In the genomic region with DNA sequence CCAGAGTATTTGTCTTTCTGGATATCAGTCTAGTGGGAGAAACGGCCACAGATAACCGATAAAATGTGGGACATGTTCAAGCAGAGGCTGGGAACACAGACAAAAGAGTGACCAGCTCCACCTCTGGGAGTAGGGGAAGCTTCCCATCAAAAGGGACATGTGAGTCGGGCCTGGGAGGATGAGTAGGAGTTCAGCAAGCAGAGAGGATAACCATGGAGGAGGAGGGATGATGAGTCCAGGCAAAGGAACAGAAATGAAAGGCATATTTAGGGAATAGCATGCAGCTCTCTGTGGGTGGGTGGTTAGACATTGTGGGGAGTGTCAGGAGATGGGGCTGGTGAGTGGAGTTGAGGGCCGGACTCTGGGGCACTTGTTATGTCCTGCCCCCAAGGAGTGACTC, we compare ENCODE assay signal across 12 cellular contexts.
DNase-seq lines count a peak whose midpoint lies in the region; ATAC-seq and TF ChIP-seq lines count a peak whose summit lies in the region.
"Had no signal": no experiment of that assay in that cellular context is flagged by ENCODE, and none has a peak within 500 bp of the region (broad histone marks: within the 10 kb centered on the region; RNA-seq: fewer than 3 reads in every experiment).

No MANE protein-coding gene starts in this region.

- intact Hi-C loops in adrenal gland (cut with DNase I), result no loop called here
- intact Hi-C loops in activated CD4-positive, alpha-beta memory T cell treated with anti-CD3 and anti-CD28 coated beads for 36 hours (cut with micrococcal nuclease), result no loop called here

- no peak overlapping the region for H3K56ac ChIP-seq in mesendoderm (ENCODE audit: low read length)

- no peak overlapping the region for H2BK5ac ChIP-seq in mesendoderm (ENCODE audit: low read length)

- no peak for TF ChIP-seq CTCF in adrenal gland (IDR thresholded peaks at IDR 0.05)

- H3F3A ChIP-seq in GM23248 (ENCODE audit: insufficient read depth), result peaks cover 47% of the 10 kb centered on the region

- in situ Hi-C loops in GM23248 (cut with MboI), result no loop called here

- WGBS in GM23248 (ENCODE audit: low coverage in 1 of 2, low lambda C conversion rate in 2 of 2, missing lambda C conversion rate in 2 of 2), 2 experiments, result 84 to 91% methylated on average over 4 of the region's 4 CpGs
- 90 to 96% (median 94%) methylated on average over 4 of the region's 4 CpGs for WGBS in adrenal gland, 4 donors
- no CpG with 5 or more reads among the region's 4 CpGs for WGBS in mesendoderm (ENCODE audit: extremely low coverage, insufficient coverage, low lambda C conversion rate)

- H3K79me2 ChIP-seq in GM23248 (ENCODE audit: insufficient read depth), result peaks cover 36% of the 10 kb centered on the region
- no peaks in the 10 kb centered on the region for H3K79me2 ChIP-seq in mesendoderm (ENCODE audit: control insufficient read depth, insufficient read depth, low read length)

- no peak overlapping the region for H3K4me2 ChIP-seq in GM23248 (ENCODE audit: unreplicated experiment)
- no peak overlapping the region for H3K4me2 ChIP-seq in mesendoderm (ENCODE audit: low read length)

- no peaks in the 10 kb centered on the region for H3K27me3 Mint-ChIP-seq in memory B cell
- H3K27me3 Mint-ChIP-seq in stimulated activated memory B cell treated with anti-CD40 and anti-IgM and Interleukin-4, amounts not matched to agents 10 μg/mL and 1 μg/mL and 100 μg/mL, for 72 hours, result no peaks in the 10 kb centered on the region
- no peaks in the 10 kb centered on the region for H3K27me3 Mint-ChIP-seq in activated CD4-positive, alpha-beta memory T cell treated with anti-CD3 and anti-CD28 coated beads for 36 hours

- no peaks in the 10 kb centered on the region for H3K4me1 Mint-ChIP-seq in memory B cell
- no peaks in the 10 kb centered on the region for H3K4me1 Mint-ChIP-seq in stimulated activated memory B cell treated with anti-CD40 and anti-IgM and Interleukin-4, amounts not matched to agents 10 μg/mL and 1 μg/mL and 100 μg/mL, for 72 hours
- peaks cover 11% of the 10 kb centered on the region for H3K4me1 Mint-ChIP-seq in activated CD4-positive, alpha-beta memory T cell treated with anti-CD3 and anti-CD28 coated beads for 36 hours (ENCODE audit: low read depth)

- no peak overlapping the region for H3K9ac ChIP-seq in GM23248
- H3K9ac ChIP-seq in mesendoderm (ENCODE audit: low read length), result no peak overlapping the region

- peaks cover 26% of the 10 kb centered on the region for H3K36me3 Mint-ChIP-seq in memory B cell
- peaks cover 55% of the 10 kb centered on the region for H3K36me3 Mint-ChIP-seq in stimulated activated memory B cell treated with anti-CD40 and anti-IgM and Interleukin-4, amounts not matched to agents 10 μg/mL and 1 μg/mL and 100 μg/mL, for 72 hours
- H3K36me3 Mint-ChIP-seq in activated CD4-positive, alpha-beta memory T cell treated with anti-CD3 and anti-CD28 coated beads for 36 hours, result peaks cover 4% of the 10 kb centered on the region

- no peak overlapping the region for H2AFZ ChIP-seq in GM23248

- no peak overlapping the region for H3K18ac ChIP-seq in mesendoderm (ENCODE audit: low read length)

- no peak overlapping the region for H2AK5ac ChIP-seq in mesendoderm (ENCODE audit: low read length)

- H2BK120ac ChIP-seq in mesendoderm (ENCODE audit: low read depth, low read length), result no peak overlapping the region

- H3K4me1 ChIP-seq in GM23248 (ENCODE audit: insufficient read depth), result peaks cover 28% of the 10 kb centered on the region
- peaks cover 32 to 45% of the 10 kb centered on the region in 2 donors for H3K4me1 ChIP-seq in adrenal gland (replicated peaks in 1 of 2)
- H3K4me1 ChIP-seq in mesendoderm (ENCODE audit: control insufficient read depth, low read depth, low read length), result no peaks in the 10 kb centered on the region

- H3K36me3 ChIP-seq in GM23248 (ENCODE audit: low read depth), result no peaks in the 10 kb centered on the region; the same call in 1 of the 2 replicates
- peaks cover 0 to 26% of the 10 kb centered on the region in 2 donors for H3K36me3 ChIP-seq in adrenal gland (replicated peaks in 1 of 2)
- no peaks in the 10 kb centered on the region for H3K36me3 ChIP-seq in mesendoderm (ENCODE audit: control insufficient read depth, insufficient read depth, low read length)

- no peak overlapping the region for H4K5ac ChIP-seq in mesendoderm (ENCODE audit: low read length)

- H3K79me1 ChIP-seq in mesendoderm (ENCODE audit: low read length), result no peaks in the 10 kb centered on the region

- TF ChIP-seq POLR2A in adrenal gland (IDR thresholded peaks at IDR 0.05), result no peak

- no peak overlapping the region for H3K23ac ChIP-seq in mesendoderm (ENCODE audit: low read length)

- H3K4me3 ChIP-seq in GM23248 (no peak overlapping the region), adrenal gland (no peak overlapping the region), mesendoderm (ENCODE audit: low read length) (no peak overlapping the region)

- H3K9me3 Mint-ChIP-seq in memory B cell, result no peaks in the 10 kb centered on the region
- no peaks in the 10 kb centered on the region for H3K9me3 Mint-ChIP-seq in stimulated activated memory B cell treated with anti-CD40 and anti-IgM and Interleukin-4, amounts not matched to agents 10 μg/mL and 1 μg/mL and 100 μg/mL, for 72 hours
- H3K9me3 Mint-ChIP-seq in activated CD4-positive, alpha-beta memory T cell treated with anti-CD3 and anti-CD28 coated beads for 36 hours, result no peaks in the 10 kb centered on the region

- H3K27ac Mint-ChIP-seq in memory B cell, result peak overlapping the region; percentile 90
- peak overlapping the region; percentile 4 for H3K27ac Mint-ChIP-seq in stimulated activated memory B cell treated with anti-CD40 and anti-IgM and Interleukin-4, amounts not matched to agents 10 μg/mL and 1 μg/mL and 100 μg/mL, for 72 hours
- H3K27ac Mint-ChIP-seq in activated CD4-positive, alpha-beta memory T cell treated with anti-CD3 and anti-CD28 coated beads for 36 hours, result no peak overlapping the region

- H3K27ac ChIP-seq in GM23248 (peak overlapping the region; percentile 99), adrenal gland (peak overlapping the region in 3 of 5 donors; percentile 70 to 87 (median 82)), mesendoderm (ENCODE audit: low read depth, low read length) (no peak overlapping the region)

- no peaks in the 10 kb centered on the region for H3K9me2 ChIP-seq in GM23248 (ENCODE audit: insufficient read depth)

- no peak overlapping the region for H4K8ac ChIP-seq in mesendoderm (ENCODE audit: low read depth, low read length)

- no peak overlapping the region for H3K4me3 Mint-ChIP-seq in memory B cell
- no peak overlapping the region for H3K4me3 Mint-ChIP-seq in stimulated activated memory B cell treated with anti-CD40 and anti-IgM and Interleukin-4, amounts not matched to agents 10 μg/mL and 1 μg/mL and 100 μg/mL, for 72 hours
- H3K4me3 Mint-ChIP-seq in activated CD4-positive, alpha-beta memory T cell treated with anti-CD3 and anti-CD28 coated beads for 36 hours, result no peak overlapping the region

- H3K9me3 ChIP-seq in GM23248 (ENCODE audit: low read depth) (no peaks in the 10 kb centered on the region), adrenal gland (replicated peaks in 1 of 3) (no peaks in the 10 kb centered on the region)

- no peak overlapping the region for H3K4ac ChIP-seq in mesendoderm (ENCODE audit: low read depth, low read length)

- no peak overlapping the region for H2BK15ac ChIP-seq in mesendoderm (replicated peaks; ENCODE audit: low read depth)

- H4K20me1 ChIP-seq in GM23248 (ENCODE audit: insufficient read depth), result no peaks in the 10 kb centered on the region

- POLR2A ChIA-PET in activated CD4-positive, alpha-beta memory T cell treated with anti-CD3 and anti-CD28 coated beads for 36 hours (lab: Charles Lee), result no interaction called here

- ATAC-seq in memory B cell (ENCODE audit: low read depth) (no peak), GM19463 (IDR thresholded peaks at IDR 0.05; ENCODE audit: unreplicated experiment) (no peak)
- ATAC-seq in stimulated activated memory B cell treated with anti-CD40 and anti-IgM and Interleukin-4, amounts not matched to agents 10 μg/mL and 1 μg/mL and 100 μg/mL, for 72 hours, result no peak

- CTCF ChIA-PET in activated CD4-positive, alpha-beta memory T cell treated with anti-CD3 and anti-CD28 coated beads for 36 hours (lab: Charles Lee), result no interaction called here

- H3K27me3 ChIP-seq in GM23248 (replicated peaks; ENCODE audit: insufficient read depth) (no peaks in the 10 kb centered on the region), adrenal gland (no peaks in the 10 kb centered on the region), mesendoderm (ENCODE audit: insufficient read depth, low read length, poor library complexity) (no peaks in the 10 kb centered on the region)

- DNase-seq in GM23248 (no peak), adrenal gland (no peak), memory B cell (ENCODE audit: low spot score in 2 of 2) (no peak), NOMO-1 treated with DMSO at 0.1 percent for 48 hours (lab: John Stamatoyannopoulos, UW; ENCODE audit: unreplicated experiment) (no peak), mesendoderm (no peak)
- DNase-seq in activated CD4-positive, alpha-beta memory T cell treated with anti-CD3 and anti-CD28 coated beads for 36 hours, result no peak
- DNase-seq: DND-41, NCI-H1105 treated with DMSO at 0.1 percent for 48 hours, NCI-H226, T1000 had no signal
